Comparison of ENCODE assay signal across 18 cellular contexts in the genomic region with DNA sequence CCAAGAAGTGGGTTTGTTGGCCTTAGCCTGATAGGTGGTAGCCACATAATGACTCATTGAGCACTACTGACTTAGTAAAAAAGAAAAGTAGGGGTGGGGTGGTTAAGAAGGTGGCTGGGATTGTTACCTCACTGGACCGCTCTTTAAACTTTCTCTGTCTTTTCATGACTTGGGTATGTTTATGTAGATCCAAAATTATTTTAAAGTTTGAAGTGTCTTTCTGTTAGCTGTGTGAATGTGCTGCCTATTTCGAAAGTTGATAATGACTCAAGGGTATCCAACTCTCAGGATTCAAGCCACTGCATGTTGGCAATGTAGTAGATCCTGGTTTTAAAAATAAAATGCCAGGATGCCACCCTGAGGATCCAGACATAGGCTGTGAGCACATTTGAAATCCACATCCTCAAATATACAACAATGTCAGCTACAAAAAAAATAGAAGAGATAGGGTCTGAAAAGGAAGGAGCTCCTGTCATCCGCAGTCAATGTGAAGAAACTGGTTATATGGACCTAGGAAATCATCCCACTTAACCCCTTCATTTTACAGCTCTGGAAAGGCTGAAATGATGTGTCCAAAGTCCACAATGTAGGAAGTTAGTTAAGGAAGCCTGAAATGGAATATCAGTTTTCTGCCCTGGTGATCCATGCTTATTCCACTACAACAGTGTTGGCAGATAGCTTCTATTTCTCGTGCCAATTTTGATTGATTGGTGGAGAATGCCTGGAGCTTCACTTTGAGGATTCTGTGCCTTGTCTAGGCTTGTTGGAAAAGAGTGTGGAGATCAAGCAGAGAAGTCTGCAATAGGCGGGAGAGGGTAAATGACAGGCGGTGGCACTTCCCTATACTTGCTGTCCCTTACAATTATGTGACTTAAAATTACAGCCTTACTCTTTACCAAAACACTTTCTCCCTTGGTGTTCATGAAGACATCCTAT. TPM values are rescaled to one million over a fixed set of nuclear protein-coding genes. Genes with fewer than 3 reads are reported as not detected.
A peak's percentile ranks its signal among the peaks of the same experiment; 100 is the strongest.
DNase-seq lines count a peak whose midpoint lies in the region; ATAC-seq and TF ChIP-seq lines count a peak whose summit lies in the region.
"Had no signal": no experiment of that assay in that cellular context is flagged by ENCODE, and none has a peak within 500 bp of the region (broad histone marks: within the 10 kb centered on the region; RNA-seq: fewer than 3 reads in every experiment).

No MANE protein-coding gene starts in this region.

- DNase-seq in RPMI7951 (ENCODE audit: low read depth) (peak; percentile 15), mesenchymal stem cell (no peak), transverse colon (no peak)
- no peak for DNase-seq in NK-92 treated with Interleukin-12 subunit alpha and Interleukin-12 subunit beta, amount 100 ng/mL, for 24 hours (lab: John Stamatoyannopoulos, UW)
- DNase-seq in activated CD4-positive, alpha-beta T cell treated with anti-CD3 and anti-CD28 coated beads for 36 hours: no peak
- DNase-seq: activated CD4-positive, alpha-beta T cell treated with anti-CD3 and anti-CD28 coated beads, Interleukin-2, amount 10 ng/mL, durations not matched to agents 24 days and 14 days; activated CD8-positive, alpha-beta memory T cell treated with anti-CD3 and anti-CD28 coated beads, Interleukin-2, amount 50 U/mL, for 4 hours; activated naive CD4-positive, alpha-beta T cell treated with Interleukin-2 at 50 U/mL for 16 hours; MV-4-11; NCI-H2081; NCI-H510A treated with DMSO at 0.1 percent for 48 hours; SK-N-SH had no signal

- no peak overlapping the region for H3K4me3 Mint-ChIP-seq in activated CD4-positive, alpha-beta T cell treated with anti-CD3 and anti-CD28 coated beads for 36 hours
- H3K4me3 Mint-ChIP-seq: activated CD4-positive, alpha-beta T cell treated with anti-CD3 and anti-CD28 coated beads, Interleukin-2, amount 10 ng/mL, durations not matched to agents 24 days and 14 days had no signal

- no peak overlapping the region for H3K4me2 ChIP-seq in mesenchymal stem cell (ENCODE audit: low read length, poor library complexity, severe bottlenecking)
- H3K4me2 ChIP-seq: SK-N-SH had no signal

- TF ChIP-seq POLR2A in transverse colon (IDR thresholded peaks at IDR 0.05): no peak

- H3K18ac ChIP-seq in mesenchymal stem cell (ENCODE audit: low read depth in 1 of 2, low read length in 2 of 2): no peak overlapping the region

- H4K8ac ChIP-seq in mesenchymal stem cell (ENCODE audit: low read length): no peak overlapping the region

- H2AK5ac ChIP-seq in mesenchymal stem cell (ENCODE audit: low read length, severe bottlenecking): peak overlapping the region; percentile 49

- H2AFZ ChIP-seq in mesenchymal stem cell (ENCODE audit: low read depth, low read length): no peak overlapping the region
- H2AFZ ChIP-seq: parathyroid adenoma had no signal

- no peaks in the 10 kb centered on the region for H3K4me1 Mint-ChIP-seq in activated CD4-positive, alpha-beta T cell treated with anti-CD3 and anti-CD28 coated beads for 36 hours
- H3K4me1 Mint-ChIP-seq: activated CD4-positive, alpha-beta T cell treated with anti-CD3 and anti-CD28 coated beads, Interleukin-2, amount 10 ng/mL, durations not matched to agents 24 days and 14 days had no signal

- no peak for ATAC-seq in activated CD4-positive, alpha-beta T cell treated with anti-CD3 and anti-CD28 coated beads for 36 hours
- ATAC-seq in HG02938 (IDR thresholded peaks at IDR 0.05; ENCODE audit: unreplicated experiment): no peak
- no peak for ATAC-seq in GM18867 (IDR thresholded peaks at IDR 0.05; ENCODE audit: unreplicated experiment)

- no peaks in the 10 kb centered on the region for H3K27me3 Mint-ChIP-seq in activated CD4-positive, alpha-beta T cell treated with anti-CD3 and anti-CD28 coated beads for 36 hours
- H3K27me3 Mint-ChIP-seq: activated CD4-positive, alpha-beta T cell treated with anti-CD3 and anti-CD28 coated beads, Interleukin-2, amount 10 ng/mL, durations not matched to agents 24 days and 14 days had no signal

- WGBS in esophagus, 2 donors: 54 to 69% methylated on average over 6 of the region's 6 CpGs
- 90% methylated on average over 4 of the region's 6 CpGs for WGBS in mesenchymal stem cell
- 62 to 78% methylated on average over 6 of the region's 6 CpGs for whole genome bisulfite sequencing in transverse colon (ENCODE audit: low coverage in 1 of 2), 2 donors

- POLR2A ChIA-PET in activated CD4-positive, alpha-beta T cell treated with anti-CD3 and anti-CD28 coated beads for 36 hours (lab: Charles Lee): no interaction called here

- no peak overlapping the region for H2BK12ac ChIP-seq in mesenchymal stem cell (ENCODE audit: low read length in 2 of 2)

- peaks cover 5% of the 10 kb centered on the region for H3K79me1 ChIP-seq in mesenchymal stem cell (replicated peaks; ENCODE audit: low read length, poor library complexity, severe bottlenecking)

- H3K4me1 ChIP-seq in esophagus (ENCODE audit: control insufficient read depth in 2 of 2, insufficient read depth in 2 of 2, low read length in 1 of 2) (peaks cover 0 to 4% of the 10 kb centered on the region in 2 donors), mesenchymal stem cell (ENCODE audit: control insufficient read depth, insufficient read depth, low read depth, low read length) (peaks cover 11% of the 10 kb centered on the region), transverse colon (peaks cover 15 to 51% (median 22%) of the 10 kb centered on the region in 4 donors)

- no peak overlapping the region for H3K4ac ChIP-seq in mesenchymal stem cell (ENCODE audit: low read depth in 1 of 2, low read length in 2 of 2)

- H3K27me3 ChIP-seq in esophagus (ENCODE audit: control insufficient read depth in 1 of 2, insufficient read depth in 2 of 2, low read length in 2 of 2) (no peaks in the 10 kb centered on the region), mesenchymal stem cell (ENCODE audit: control insufficient read depth in 1 of 2, insufficient read depth in 1 of 2, low read length in 2 of 2) (no peaks in the 10 kb centered on the region), transverse colon (no peaks in the 10 kb centered on the region)

- H3K4me3 ChIP-seq in esophagus (ENCODE audit: low read depth in 1 of 2, low read length in 2 of 2): no peak overlapping the region
- H3K4me3 ChIP-seq in mesenchymal stem cell (ENCODE audit: insufficient read depth in 1 of 2, low read depth in 1 of 2, low read length in 2 of 2): peak overlapping the region in 1 of 2 experiments; percentile 5
- H3K4me3 ChIP-seq in transverse colon: no peak overlapping the region
- H3K4me3 ChIP-seq: skin epidermis, thoracic aorta had no signal

- H2BK15ac ChIP-seq in mesenchymal stem cell (ENCODE audit: low read depth, poor library complexity, severe bottlenecking): no peak overlapping the region

- TF ChIP-seq CTCF in transverse colon (IDR thresholded peaks at IDR 0.05): no peak

- no peak overlapping the region for H2BK120ac ChIP-seq in mesenchymal stem cell (ENCODE audit: low read depth, low read length)

- no peak for TF ChIP-seq EP300 in transverse colon (IDR thresholded peaks at IDR 0.05; ENCODE audit: low read depth)

- H3K23ac ChIP-seq in mesenchymal stem cell (ENCODE audit: low read length in 2 of 2): no peak overlapping the region

- CTCF ChIA-PET in activated CD4-positive, alpha-beta T cell treated with anti-CD3 and anti-CD28 coated beads for 36 hours (lab: Charles Lee): no interaction called here

- no peak overlapping the region for H2BK5ac ChIP-seq in mesenchymal stem cell (ENCODE audit: low read depth, low read length, poor library complexity, severe bottlenecking)

- no peaks in the 10 kb centered on the region for H3K9me3 Mint-ChIP-seq in activated CD4-positive, alpha-beta T cell treated with anti-CD3 and anti-CD28 coated beads for 36 hours (ENCODE audit: low read depth)

- no peak overlapping the region for H3K27ac Mint-ChIP-seq in activated CD4-positive, alpha-beta T cell treated with anti-CD3 and anti-CD28 coated beads for 36 hours
- H3K27ac Mint-ChIP-seq: activated CD4-positive, alpha-beta T cell treated with anti-CD3 and anti-CD28 coated beads, Interleukin-2, amount 10 ng/mL, durations not matched to agents 24 days and 14 days had no signal

- H4K91ac ChIP-seq in mesenchymal stem cell (ENCODE audit: low read length): no peak overlapping the region

- H3K36me3 Mint-ChIP-seq in activated CD4-positive, alpha-beta T cell treated with anti-CD3 and anti-CD28 coated beads for 36 hours (ENCODE audit: low read depth): no peaks in the 10 kb centered on the region

- H3K14ac ChIP-seq in mesenchymal stem cell (ENCODE audit: low read length in 2 of 2): no peak overlapping the region

- intact Hi-C loops in transverse colon (cut with DNase I; ENCODE audit: low total_unique reads): no loop called here
- intact Hi-C loops in activated CD4-positive, alpha-beta T cell treated with anti-CD3 and anti-CD28 coated beads for 36 hours (cut with DNase I, micrococcal nuclease): no loop called here

- peak overlapping the region; percentile 62 for H3K9ac ChIP-seq in mesenchymal stem cell (ENCODE audit: low read length)
- H3K9ac ChIP-seq: parathyroid adenoma, SK-N-SH had no signal

- H3K36me3 ChIP-seq in esophagus (ENCODE audit: control insufficient read depth in 2 of 2, insufficient read depth in 2 of 2, low read length in 1 of 2) (no peaks in the 10 kb centered on the region), mesenchymal stem cell (ENCODE audit: control insufficient read depth in 1 of 2, insufficient read depth in 2 of 2, low read depth in 1 of 2, low read length in 2 of 2) (no peaks in the 10 kb centered on the region), transverse colon (no peaks in the 10 kb centered on the region)
- H3K36me3 ChIP-seq: thoracic aorta had no signal

- in situ Hi-C loops in transverse colon (cut with MboI; ENCODE audit: low pct_ligation_motif_present in 1 of 4, low pct_unique_long_range_greater_than_20kb in 1 of 4, low sequenced_read_pairs in 3 of 4): no loop called here

- H3K27ac ChIP-seq in esophagus (ENCODE audit: low read depth in 2 of 2, low read length in 1 of 2) (peak overlapping the region; percentile 29 to 40), mesenchymal stem cell (ENCODE audit: low read length, poor library complexity, severe bottlenecking) (peak overlapping the region; percentile 47), transverse colon (peak overlapping the region in 3 of 4 donors; percentile 8 to 27 (median 12))
- H3K27ac ChIP-seq: parathyroid adenoma, thoracic aorta had no signal

- H3K9me3 ChIP-seq in esophagus (ENCODE audit: control insufficient read depth in 2 of 2, insufficient read depth in 1 of 2, low read depth in 1 of 2, low read length in 1 of 2) (no peaks in the 10 kb centered on the region), mesenchymal stem cell (ENCODE audit: control insufficient read depth, low read length) (no peaks in the 10 kb centered on the region), transverse colon (no peaks in the 10 kb centered on the region)
- H3K9me3 ChIP-seq: SK-N-SH, thoracic aorta had no signal

RNA-seq across cellular contexts. Expression of a gene that starts 23.4 kb away (rescaled TPM):
- total RNA-seq in RPMI7951 (2014; rRNA removed; shearing (Covaris generic)): 10.0 and 14.2 TPM in 2 replicates
- 1 to 10 TPM; 3.9 to 5.8 TPM for polyA plus RNA-seq in esophagus
- polyA plus RNA-seq in mesenchymal stem cell (2013, experiment 1 of 2): 5.2 TPM
- polyA plus RNA-seq in mesenchymal stem cell (2013, experiment 2 of 2): 5.1 TPM
- 10 to 100 TPM; 17.5 to 28.7 (median 22.9) TPM for total RNA-seq in transverse colon
- total RNA-seq in activated CD4-positive, alpha-beta T cell treated with anti-CD3 and anti-CD28 coated beads for 36 hours: under 1 TPM; 0.27 to 0.42 TPM
